ENCODE assay signal across 8 cellular contexts in the genomic region with DNA sequence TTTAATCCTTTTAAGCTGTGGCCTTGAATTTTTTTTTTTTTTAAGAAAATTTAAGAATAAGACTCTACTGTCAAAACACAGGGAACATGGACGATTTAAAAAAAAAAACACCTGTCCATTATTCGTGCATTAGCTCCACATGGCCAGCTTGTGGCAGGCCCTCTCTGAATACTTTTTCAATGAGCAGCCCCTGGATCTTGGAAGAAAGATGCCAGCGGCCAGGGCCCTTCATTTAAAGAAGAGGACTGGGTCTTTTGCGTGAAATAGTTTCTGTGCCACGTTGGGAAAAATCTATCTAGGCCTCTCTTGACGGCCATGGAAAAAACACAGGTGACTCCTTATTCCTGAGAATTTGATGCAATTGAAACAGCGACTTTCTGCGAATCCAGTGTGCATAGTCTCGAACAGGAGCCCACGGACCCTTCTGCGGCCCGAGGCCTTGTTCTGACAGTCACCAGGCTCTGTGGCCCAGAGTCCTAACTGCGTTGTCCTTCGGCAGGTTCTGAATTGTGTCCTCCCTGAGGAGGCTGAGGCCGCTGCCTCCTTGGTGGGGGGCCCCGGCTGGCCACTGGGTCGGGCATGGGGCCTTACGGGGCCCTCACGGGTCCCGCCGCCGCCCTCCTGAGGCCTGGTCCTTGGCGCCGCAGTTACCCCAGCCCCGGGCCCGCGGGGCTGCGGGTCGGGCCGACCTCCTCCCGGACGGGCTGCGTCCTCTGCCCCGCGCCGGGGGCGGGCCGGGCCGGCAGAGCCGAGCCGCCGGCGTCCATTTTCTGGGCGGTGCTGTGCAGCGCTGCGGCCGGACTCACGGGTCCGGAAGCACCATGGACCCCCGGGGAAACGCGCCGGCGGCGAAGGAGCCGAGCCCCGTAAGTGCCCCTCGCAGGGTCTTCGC. TPM values are rescaled to one million over a fixed set of nuclear protein-coding genes. Genes with fewer than 3 reads are reported as not detected.
DNase-seq lines count a peak whose midpoint lies in the region; ATAC-seq and TF ChIP-seq lines count a peak whose summit lies in the region.

No MANE protein-coding gene starts in this region.

- H3K27ac ChIP-seq in coronary artery (peak overlapping the region; percentile 97 to 98), lung (ENCODE audit: low read depth in 1 of 2, low read length in 1 of 2) (peak overlapping the region; percentile 99 to 100)

- peak; percentile 37 for DNase-seq in COLO668 (lab: John Stamatoyannopoulos, UW; ENCODE audit: unreplicated experiment)
- no peak for DNase-seq in coronary artery (ENCODE audit: low spot score)
- peak; percentile 42 for DNase-seq in lung (ENCODE audit: low spot score)
- peak; percentile 59 for DNase-seq in stimulated activated naive CD8-positive, alpha-beta T cell treated with anti-CD3 and anti-CD28 coated beads, Interleukin-15, Interleukin-2, amounts not matched to agents 100 U/mL and 50 U/mL, for 24 hours
- DNase-seq in T1000 (lab: John Stamatoyannopoulos, UW), result no peak

- no peaks in the 10 kb centered on the region for H3K9me3 ChIP-seq in lung (ENCODE audit: control insufficient read depth in 2 of 2, insufficient read depth in 1 of 2, low read length in 1 of 2)

- ATAC-seq in GM19397 (IDR thresholded peaks at IDR 0.05; ENCODE audit: unreplicated experiment), result peak; percentile 81
- ATAC-seq in HG03460 (IDR thresholded peaks at IDR 0.05; ENCODE audit: unreplicated experiment), result peak; percentile 70
- ATAC-seq in lung (ENCODE audit: insufficient read depth, low FRiP score), result peak; percentile 79
- ATAC-seq in stimulated activated naive CD8-positive, alpha-beta T cell treated with anti-CD3 and anti-CD28 coated beads, Interleukin-15, Interleukin-2, amounts not matched to agents 100 U/mL and 50 U/mL, for 24 hours, result peak; percentile 79

- peak overlapping the region; percentile 63 for H3K4me3 ChIP-seq in WI38 (ENCODE audit: low read depth, low read length)
- H3K4me3 ChIP-seq in coronary artery, result peak overlapping the region; percentile 89
- peak overlapping the region; percentile 67 for H3K4me3 ChIP-seq in lung

- TF ChIP-seq CTCF in WI38 (IDR thresholded peaks at IDR 0.05; ENCODE audit: low read depth, low read length) (no peak), coronary artery (IDR thresholded peaks at IDR 0.05) (no peak), lung (IDR thresholded peaks at IDR 0.05; ENCODE audit: control extremely low read depth, extremely low read depth) (no peak)

- H3K27me3 ChIP-seq in lung (ENCODE audit: control insufficient read depth, insufficient read depth), result no peaks in the 10 kb centered on the region

- peaks cover 11% of the 10 kb centered on the region in 2 donors for H3K36me3 ChIP-seq in lung (ENCODE audit: control insufficient read depth in 2 of 2, insufficient read depth in 2 of 2, low read length in 2 of 2)

- WGBS in lung, 2 donors, result 6 to 9% methylated on average over 59 of the region's 59 CpGs

- peaks cover 4 to 14% of the 10 kb centered on the region in 2 donors for H3K4me1 ChIP-seq in lung (ENCODE audit: control insufficient read depth in 2 of 2, insufficient read depth in 2 of 2, low read length in 2 of 2)

RNA-seq across cellular contexts. Expression of a gene that starts 33.5 kb away (rescaled TPM):
- 100 to 1,000 TPM in 1 of 2 donors, 10 to 100 TPM in 1; 83.0 to 111 TPM for total RNA-seq in lung
- 10 to 100 TPM in 1 of 2 donors, 1 to 10 TPM in 1; 9.3 to 24.1 TPM for polyA plus RNA-seq in lung

Comparison
In these comparisons a context has a peak if more than half of its experiments do, and no peak if none do; other contexts are left out.
1. DNase-seq: peak in COLO668 (single experiment), lung (single experiment) and stimulated activated naive CD8-positive, alpha-beta T cell treated with anti-CD3 and anti-CD28 coated beads, Interleukin-15, Interleukin-2, amounts not matched to agents 100 U/mL and 50 U/mL, for 24 hours (single experiment); none in coronary artery (single experiment) and T1000 (single experiment).
2. Peak in every context shown above with its lines, with median percentiles within 50 percentile points of each other: ATAC-seq and H3K4me3 ChIP-seq.